ENCODE assay signal across 1 cellular context in the genomic region with DNA sequence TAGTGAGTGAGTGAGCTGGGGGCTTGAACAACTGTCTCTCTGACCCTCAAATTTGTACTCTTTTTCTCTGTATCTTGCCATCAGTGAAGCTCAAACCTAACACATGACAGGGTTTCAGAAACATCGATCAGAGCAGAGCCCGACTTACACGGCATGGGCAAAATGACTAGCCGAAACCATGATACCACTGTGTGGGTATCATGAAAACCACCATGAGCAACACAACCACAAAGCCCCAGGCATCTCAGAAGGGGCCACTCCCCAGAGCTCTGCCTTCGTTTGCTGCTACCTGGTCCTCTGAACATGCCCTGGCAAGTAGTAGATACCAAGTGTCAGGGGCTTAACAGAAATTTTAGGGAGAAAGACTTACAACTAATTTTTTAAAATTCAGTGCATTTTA.
TF ChIP-seq lines count a peak whose summit lies in the region.

No MANE protein-coding gene starts in this region.

TF ChIP-seq in HCT116, 20 proteins besides CTCF, POLR2A, EP300 and RAD21 (continued from another document):
- TF ChIP-seq ZNF274 (IDR thresholded peaks at IDR 0.05; ENCODE audit: low read depth, low read length) (no peak), EGR1 (IDR thresholded peaks at IDR 0.05; ENCODE audit: low read depth) (no peak), EZH2phosphoT487 (IDR thresholded peaks at IDR 0.05; ENCODE audit: borderline replicate concordance) (no peak), SIN3A (IDR thresholded peaks at IDR 0.05; ENCODE audit: low read depth) (no peak)
- TF ChIP-seq, protein P1, sequence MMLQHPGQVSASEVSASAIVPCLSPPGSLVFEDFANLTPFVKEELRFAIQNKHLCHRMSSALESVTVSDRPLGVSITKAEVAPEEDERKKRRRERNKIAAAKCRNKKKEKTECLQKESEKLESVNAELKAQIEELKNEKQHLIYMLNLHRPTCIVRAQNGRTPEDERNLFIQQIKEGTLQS (IDR thresholded peaks at IDR 0.05) = no peak
- TF ChIP-seq, protein P2, sequence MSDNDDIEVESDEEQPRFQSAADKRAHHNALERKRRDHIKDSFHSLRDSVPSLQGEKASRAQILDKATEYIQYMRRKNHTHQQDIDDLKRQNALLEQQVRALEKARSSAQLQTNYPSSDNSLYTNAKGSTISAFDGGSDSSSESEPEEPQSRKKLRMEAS (IDR thresholded peaks at IDR 0.05) = no peak
- TF ChIP-seq, protein P3, sequence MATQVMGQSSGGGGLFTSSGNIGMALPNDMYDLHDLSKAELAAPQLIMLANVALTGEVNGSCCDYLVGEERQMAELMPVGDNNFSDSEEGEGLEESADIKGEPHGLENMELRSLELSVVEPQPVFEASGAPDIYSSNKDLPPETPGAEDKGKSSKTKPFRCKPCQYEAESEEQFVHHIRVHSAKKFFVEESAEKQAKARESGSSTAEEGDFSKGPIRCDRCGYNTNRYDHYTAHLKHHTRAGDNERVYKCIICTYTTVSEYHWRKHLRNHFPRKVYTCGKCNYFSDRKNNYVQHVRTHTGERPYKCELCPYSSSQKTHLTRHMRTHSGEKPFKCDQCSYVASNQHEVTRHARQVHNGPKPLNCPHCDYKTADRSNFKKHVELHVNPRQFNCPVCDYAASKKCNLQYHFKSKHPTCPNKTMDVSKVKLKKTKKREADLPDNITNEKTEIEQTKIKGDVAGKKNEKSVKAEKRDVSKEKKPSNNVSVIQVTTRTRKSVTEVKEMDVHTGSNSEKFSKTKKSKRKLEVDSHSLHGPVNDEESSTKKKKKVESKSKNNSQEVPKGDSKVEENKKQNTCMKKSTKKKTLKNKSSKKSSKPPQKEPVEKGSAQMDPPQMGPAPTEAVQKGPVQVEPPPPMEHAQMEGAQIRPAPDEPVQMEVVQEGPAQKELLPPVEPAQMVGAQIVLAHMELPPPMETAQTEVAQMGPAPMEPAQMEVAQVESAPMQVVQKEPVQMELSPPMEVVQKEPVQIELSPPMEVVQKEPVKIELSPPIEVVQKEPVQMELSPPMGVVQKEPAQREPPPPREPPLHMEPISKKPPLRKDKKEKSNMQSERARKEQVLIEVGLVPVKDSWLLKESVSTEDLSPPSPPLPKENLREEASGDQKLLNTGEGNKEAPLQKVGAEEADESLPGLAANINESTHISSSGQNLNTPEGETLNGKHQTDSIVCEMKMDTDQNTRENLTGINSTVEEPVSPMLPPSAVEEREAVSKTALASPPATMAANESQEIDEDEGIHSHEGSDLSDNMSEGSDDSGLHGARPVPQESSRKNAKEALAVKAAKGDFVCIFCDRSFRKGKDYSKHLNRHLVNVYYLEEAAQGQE (IDR thresholded peaks at IDR 0.05; ENCODE audit: low read depth) = no peak
